10 cellular contexts compared by ENCODE assay signal in the genomic region with DNA sequence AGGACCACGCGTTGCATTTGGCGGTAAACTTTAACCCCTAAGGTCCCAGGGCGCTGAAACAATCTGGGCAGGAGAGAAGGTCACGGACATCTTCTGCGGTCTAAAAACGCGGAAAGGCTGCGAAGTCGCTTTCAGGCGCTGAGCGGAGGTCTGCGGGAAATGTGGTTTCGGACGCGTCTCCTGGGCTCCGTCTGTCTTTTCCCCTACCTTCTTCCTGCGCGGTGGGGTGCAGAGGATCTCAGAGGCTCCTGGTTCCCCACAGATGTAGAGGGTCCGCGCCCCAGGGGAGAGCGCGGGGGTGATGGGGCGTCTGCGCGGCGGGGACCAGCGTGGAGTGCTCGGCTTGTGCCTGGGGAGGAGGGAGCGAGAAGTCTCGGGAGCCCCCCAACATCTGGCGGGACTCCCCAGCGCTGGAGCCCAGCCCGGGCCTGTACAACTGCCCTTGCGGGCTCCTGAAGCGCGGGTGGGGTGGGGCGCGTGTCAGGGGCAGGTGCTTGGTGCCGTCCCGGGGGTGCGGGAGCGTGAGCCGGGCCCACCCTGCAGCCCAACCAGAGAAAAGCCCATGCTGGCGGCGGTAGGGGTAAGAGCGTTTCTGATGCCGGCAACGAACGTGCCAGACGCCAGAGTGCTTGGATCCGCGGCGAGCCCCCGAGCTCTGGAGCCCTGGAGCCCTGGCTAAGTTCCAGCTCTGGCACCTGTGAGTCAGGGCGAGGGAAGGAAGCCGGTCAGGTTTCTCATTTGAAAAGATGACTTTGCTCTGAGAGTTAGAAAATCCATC. TPM values are rescaled to one million over a fixed set of nuclear protein-coding genes. Genes with fewer than 3 reads are reported as not detected.
DNase-seq lines count a peak whose midpoint lies in the region; ATAC-seq and TF ChIP-seq lines count a peak whose summit lies in the region.
"Had no signal": no experiment of that assay in that cellular context is flagged by ENCODE, and none has a peak within 500 bp of the region (broad histone marks: within the 10 kb centered on the region; RNA-seq: fewer than 3 reads in every experiment).

No MANE protein-coding gene starts in this region.

- peak overlapping the region in 3 of 4 donors; percentile 24 to 55 (median 29) for H3K4me3 ChIP-seq in esophagus squamous epithelium
- H3K4me3 ChIP-seq in spleen: peak overlapping the region in 7 of 8 donors; percentile 6 to 49 (median 19)

- peaks cover 33% of the 10 kb centered on the region for H3K27me3 Mint-ChIP-seq in activated CD8-positive, alpha-beta T cell treated with anti-CD3 and anti-CD28 coated beads for 36 hours
- H3K27me3 Mint-ChIP-seq in activated CD8-positive, alpha-beta T cell treated with anti-CD3 and anti-CD28 coated beads, Interleukin-2, amount 10 ng/mL, durations not matched to agents 7 days and 5 days (ENCODE audit: low read depth): peaks cover 29% of the 10 kb centered on the region

- H3K4me1 ChIP-seq in esophagus squamous epithelium (peaks cover 0 to 17% (median 11%) of the 10 kb centered on the region in 3 donors), spleen (peaks cover 0 to 15% (median 10%) of the 10 kb centered on the region in 6 donors)

- H3K36me3 ChIP-seq in esophagus squamous epithelium: no peaks in the 10 kb centered on the region
- no peaks in the 10 kb centered on the region for H3K36me3 ChIP-seq in spleen

- POLR2A ChIA-PET in activated CD8-positive, alpha-beta T cell treated with anti-CD3 and anti-CD28 coated beads for 36 hours (lab: Charles Lee): no interaction called here
- POLR2A ChIA-PET in activated CD8-positive, alpha-beta T cell treated with anti-CD3 and anti-CD28 coated beads, Interleukin-2, amount 10 ng/mL, durations not matched to agents 7 days and 5 days (lab: Charles Lee): no interaction called here

- intact Hi-C loops in activated CD8-positive, alpha-beta T cell treated with anti-CD3 and anti-CD28 coated beads for 36 hours (cut with micrococcal nuclease): no loop called here
- intact Hi-C loops in esophagus squamous epithelium (cut with DNase I) (no loop called here), spleen (cut with DNase I; ENCODE audit: low total_unique reads) (no loop called here)

- peak; percentile 13 for DNase-seq in activated CD8-positive, alpha-beta T cell treated with anti-CD3 and anti-CD28 coated beads for 36 hours
- no peak for DNase-seq in activated CD8-positive, alpha-beta T cell treated with anti-CD3 and anti-CD28 coated beads, Interleukin-2, amount 10 ng/mL, durations not matched to agents 7 days and 5 days
- DNase-seq in NCI-H345 treated with DMSO at 0.1 percent for 48 hours (lab: John Stamatoyannopoulos, UW; ENCODE audit: unreplicated experiment) (peak; percentile 82), esophagus squamous epithelium (lab: John Stamatoyannopoulos, UW) (no peak), spleen (no peak), A172 (ENCODE audit: low spot score) (no peak)
- DNase-seq: CD4-positive, CD25-positive, alpha-beta regulatory T cell had no signal

- TF ChIP-seq POLR2A in esophagus squamous epithelium (IDR thresholded peaks at IDR 0.05) (no peak), spleen (IDR thresholded peaks at IDR 0.05) (no peak)

- peak overlapping the region; percentile 12 for H3K4me3 Mint-ChIP-seq in activated CD8-positive, alpha-beta T cell treated with anti-CD3 and anti-CD28 coated beads for 36 hours
- H3K4me3 Mint-ChIP-seq in activated CD8-positive, alpha-beta T cell treated with anti-CD3 and anti-CD28 coated beads, Interleukin-2, amount 10 ng/mL, durations not matched to agents 7 days and 5 days: no peak overlapping the region
- H3K4me3 Mint-ChIP-seq: nephron had no signal

- 15 to 47% methylated on average over 18 to 19 of the region's 57 CpGs for WGBS in esophagus squamous epithelium, 2 donors
- WGBS in spleen, 5 donors: 3 to 10% (median 5%) methylated on average over 27 to 57 of the region's 57 CpGs

- no peaks in the 10 kb centered on the region for H3K36me3 Mint-ChIP-seq in activated CD8-positive, alpha-beta T cell treated with anti-CD3 and anti-CD28 coated beads for 36 hours (ENCODE audit: low read depth)
- H3K36me3 Mint-ChIP-seq in activated CD8-positive, alpha-beta T cell treated with anti-CD3 and anti-CD28 coated beads, Interleukin-2, amount 10 ng/mL, durations not matched to agents 7 days and 5 days (ENCODE audit: low read depth): peaks cover 3% of the 10 kb centered on the region

- H3K27ac ChIP-seq in esophagus squamous epithelium (no peak overlapping the region), spleen (no peak overlapping the region)

- TF ChIP-seq CTCF in activated CD8-positive, alpha-beta T cell treated with anti-CD3 and anti-CD28 coated beads for 36 hours (IDR thresholded peaks at IDR 0.05): no peak
- TF ChIP-seq CTCF in esophagus squamous epithelium (IDR thresholded peaks at IDR 0.05) (no peak), spleen (IDR thresholded peaks at IDR 0.05 in 8 of 11, conservative IDR thresholded peaks at IDR 0.05 in 3 of 11) (no peak)

- H3K27me3 ChIP-seq in esophagus squamous epithelium (peaks cover 0 to 9% (median 0%) of the 10 kb centered on the region in 4 donors), spleen (replicated peaks in 1 of 7) (peaks cover 0 to 34% (median 7%) of the 10 kb centered on the region in 7 donors)

- H3K9me3 Mint-ChIP-seq in activated CD8-positive, alpha-beta T cell treated with anti-CD3 and anti-CD28 coated beads for 36 hours: peaks cover 8% of the 10 kb centered on the region
- no peaks in the 10 kb centered on the region for H3K9me3 Mint-ChIP-seq in activated CD8-positive, alpha-beta T cell treated with anti-CD3 and anti-CD28 coated beads, Interleukin-2, amount 10 ng/mL, durations not matched to agents 7 days and 5 days (ENCODE audit: insufficient read depth)

- CTCF ChIA-PET in activated CD8-positive, alpha-beta T cell treated with anti-CD3 and anti-CD28 coated beads for 36 hours (lab: Charles Lee): no interaction called here
- CTCF ChIA-PET in activated CD8-positive, alpha-beta T cell treated with anti-CD3 and anti-CD28 coated beads, Interleukin-2, amount 10 ng/mL, durations not matched to agents 7 days and 5 days (lab: Charles Lee): no interaction called here

- ATAC-seq in activated CD8-positive, alpha-beta T cell treated with anti-CD3 and anti-CD28 coated beads for 36 hours: no peak
- no peak for ATAC-seq in activated CD8-positive, alpha-beta T cell treated with anti-CD3 and anti-CD28 coated beads, Interleukin-2, amount 10 ng/mL, durations not matched to agents 7 days and 5 days
- no peak for ATAC-seq in HG02798 (IDR thresholded peaks at IDR 0.05; ENCODE audit: poor library complexity, unreplicated experiment)
- ATAC-seq in GM18511 (IDR thresholded peaks at IDR 0.05; ENCODE audit: unreplicated experiment): no peak

- peaks cover 6% of the 10 kb centered on the region for H3K4me1 Mint-ChIP-seq in activated CD8-positive, alpha-beta T cell treated with anti-CD3 and anti-CD28 coated beads for 36 hours (ENCODE audit: low read depth)
- H3K4me1 Mint-ChIP-seq in activated CD8-positive, alpha-beta T cell treated with anti-CD3 and anti-CD28 coated beads, Interleukin-2, amount 10 ng/mL, durations not matched to agents 7 days and 5 days (ENCODE audit: low read depth): peaks cover 5% of the 10 kb centered on the region
- H3K4me1 Mint-ChIP-seq: nephron had no signal

- H3K9me3 ChIP-seq in esophagus squamous epithelium: peaks cover 0 to 4% (median 0%) of the 10 kb centered on the region in 3 donors
- H3K9me3 ChIP-seq in spleen: peaks cover 0 to 39% (median 6%) of the 10 kb centered on the region in 8 donors

- H3K27ac Mint-ChIP-seq in activated CD8-positive, alpha-beta T cell treated with anti-CD3 and anti-CD28 coated beads for 36 hours: no peak overlapping the region
- H3K27ac Mint-ChIP-seq in activated CD8-positive, alpha-beta T cell treated with anti-CD3 and anti-CD28 coated beads, Interleukin-2, amount 10 ng/mL, durations not matched to agents 7 days and 5 days: no peak overlapping the region
- H3K27ac Mint-ChIP-seq: nephron had no signal

RNA-seq across cellular contexts. Expression of a gene that starts 58.2 kb away (rescaled TPM):
- total RNA-seq in activated CD8-positive, alpha-beta T cell treated with anti-CD3 and anti-CD28 coated beads for 36 hours: 1 to 10 TPM; 8.7 to 9.7 TPM
- 10 to 100 TPM; 11.3 TPM for total RNA-seq in activated CD8-positive, alpha-beta T cell treated with anti-CD3 and anti-CD28 coated beads, Interleukin-2, amount 10 ng/mL, durations not matched to agents 7 days and 5 days
- total RNA-seq in esophagus squamous epithelium (10 to 100 TPM in 1 of 4 donors, 1 to 10 TPM in 3; 2.5 to 10.1 (median 5.8) TPM), spleen (10 to 100 TPM; 12.2 to 22.8 (median 16.5) TPM)
- polyA plus RNA-seq in spleen: 1 to 10 TPM; 3.3 to 3.9 (median 3.5) TPM
- total RNA-seq in A172 (2014; rRNA removed; shearing (Covaris generic)): 5.2 and 6.0 TPM in 2 replicates

Comparison
In these comparisons a context has a peak if more than half of its experiments do, and no peak if none do; other contexts are left out.
1. DNase-seq: peak in activated CD8-positive, alpha-beta T cell treated with anti-CD3 and anti-CD28 coated beads for 36 hours (single experiment) and NCI-H345 treated with DMSO at 0.1 percent for 48 hours (single experiment); none in activated CD8-positive, alpha-beta T cell treated with anti-CD3 and anti-CD28 coated beads, Interleukin-2, amount 10 ng/mL, durations not matched to agents 7 days and 5 days (single experiment), esophagus squamous epithelium (single experiment), spleen (single experiment) and A172 (single experiment).